Comparison of ENCODE assay signal across 11 cellular contexts in the genomic region with DNA sequence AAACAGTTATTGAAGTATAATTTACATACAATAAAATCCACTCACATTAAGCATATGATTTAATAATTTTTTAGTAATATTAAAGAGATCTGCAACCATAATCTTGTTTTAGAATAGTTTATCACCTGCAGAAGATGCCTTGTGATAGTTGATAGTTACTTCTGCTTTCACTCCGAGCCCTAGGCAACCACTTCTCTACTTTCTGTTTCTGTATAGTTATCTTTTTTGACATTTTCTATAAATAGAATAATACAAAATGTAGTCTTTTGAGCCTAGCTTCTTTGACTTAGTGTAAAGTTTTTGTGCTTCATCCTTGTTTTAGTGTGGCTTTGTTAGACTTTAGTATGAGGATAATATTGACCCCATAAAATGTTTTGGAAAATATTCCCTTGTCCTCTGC.
DNase-seq lines count a peak whose midpoint lies in the region; ATAC-seq lines count a peak whose summit lies in the region.
"Had no signal": no experiment of that assay in that cellular context is flagged by ENCODE, and none has a peak within 500 bp of the region (broad histone marks: within the 10 kb centered on the region; RNA-seq: fewer than 3 reads in every experiment).

No MANE protein-coding gene starts in this region.

- peaks cover 7% of the 10 kb centered on the region; the same call in 1 of the 2 replicates for H3K36me3 ChIP-seq in SJCRH30

- peaks cover 3% of the 10 kb centered on the region; the same call in 1 of the 2 replicates for H3K9me3 ChIP-seq in SJCRH30 (replicated peaks)

- peak; percentile 12 for DNase-seq in pons (ENCODE audit: low spot score)
- no peak for DNase-seq in NCI-H1105 treated with DMSO at 0.1 percent for 48 hours (lab: John Stamatoyannopoulos, UW)
- DNase-seq in NCI-H748 treated with DMSO at 0.1 percent for 48 hours (lab: John Stamatoyannopoulos, UW): no peak
- no peak for DNase-seq in SJCRH30
- DNase-seq: heart left ventricle had no signal

- no peak overlapping the region for H3K27ac ChIP-seq in SJCRH30
- H3K27ac ChIP-seq: heart left ventricle, neural progenitor cell had no signal

- H3K4me3 ChIP-seq in SJCRH30: no peak overlapping the region
- H3K4me3 ChIP-seq: heart left ventricle, neural progenitor cell had no signal

- no peaks in the 10 kb centered on the region for H3K27me3 ChIP-seq in SJCRH30
- H3K27me3 ChIP-seq: heart left ventricle, neural progenitor cell had no signal

- ATAC-seq in GM19035 (IDR thresholded peaks at IDR 0.05; ENCODE audit: unreplicated experiment) (peak; percentile 96), HG02759 (IDR thresholded peaks at IDR 0.05; ENCODE audit: unreplicated experiment) (peak; percentile 90), HG03575 (IDR thresholded peaks at IDR 0.05; ENCODE audit: extremely low read depth, insufficient number of reproducible peaks, low FRiP score, unreplicated experiment) (peak; percentile 55)
- ATAC-seq: heart left ventricle, HepG2, Panc1 had no signal

- H3K4me1 ChIP-seq in SJCRH30: no peaks in the 10 kb centered on the region
- H3K4me1 ChIP-seq: neural progenitor cell had no signal
